In the genomic region with DNA sequence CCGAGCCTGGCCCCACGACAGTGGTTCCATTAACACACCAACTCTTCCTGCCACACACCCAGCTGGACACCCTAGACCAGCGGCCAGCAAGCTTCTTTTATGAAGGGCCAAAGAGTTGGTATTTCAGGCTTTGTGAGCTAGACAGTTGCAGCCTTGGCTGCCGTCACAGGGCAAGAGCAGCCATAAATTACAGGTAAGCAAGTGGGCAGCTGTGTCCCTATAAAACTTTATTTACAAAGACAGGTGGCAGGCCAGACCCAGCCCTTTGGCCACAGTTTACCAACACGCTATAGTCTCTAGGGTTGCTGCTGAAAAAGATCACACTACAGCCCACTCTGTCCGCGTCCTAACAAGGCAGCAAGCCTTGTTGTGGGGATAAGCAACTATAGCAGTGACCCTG, we compare ENCODE assay signal across 15 cellular contexts. TPM values are rescaled to one million over a fixed set of nuclear protein-coding genes. Genes with fewer than 3 reads are reported as not detected.
DNase-seq lines count a peak whose midpoint lies in the region; ATAC-seq, FAIRE-seq and TF ChIP-seq lines count a peak whose summit lies in the region.
"Had no signal": no experiment of that assay in that cellular context is flagged by ENCODE, and none has a peak within 500 bp of the region (broad histone marks: within the 10 kb centered on the region; RNA-seq: fewer than 3 reads in every experiment).

No MANE protein-coding gene starts in this region.

- H3K36me3 Mint-ChIP-seq in CD14-positive monocyte (peaks cover 26 to 33% of the 10 kb centered on the region in 2 donors), glutamatergic neuron (ENCODE audit: unreplicated experiment) (no peaks in the 10 kb centered on the region)
- H3K36me3 Mint-ChIP-seq: mesothelial cell of epicardium had no signal

- no peaks in the 10 kb centered on the region; the same call in 1 of the 2 replicates for H3F3A ChIP-seq in Loucy (ENCODE audit: low read depth)

- no peaks in the 10 kb centered on the region for H3K27me3 ChIP-seq in Loucy (ENCODE audit: insufficient read depth, low read length, poor library complexity, severe bottlenecking)
- H3K27me3 ChIP-seq in esophagus squamous epithelium, result no peaks in the 10 kb centered on the region
- no peaks in the 10 kb centered on the region for H3K27me3 ChIP-seq in sigmoid colon
- H3K27me3 ChIP-seq in aorta (ENCODE audit: control insufficient read depth in 1 of 2, insufficient read depth in 2 of 2, low read length in 1 of 2), result no peaks in the 10 kb centered on the region

- no peaks in the 10 kb centered on the region for H3K9me3 Mint-ChIP-seq in CD14-positive monocyte
- peaks cover 8% of the 10 kb centered on the region for H3K9me3 Mint-ChIP-seq in glutamatergic neuron (ENCODE audit: unreplicated experiment)
- H3K9me3 Mint-ChIP-seq: activated T-cell treated with anti-CD3 and anti-CD28 coated beads, Interleukin-2, amount 50 U/mL, for 4 hours; mesothelial cell of epicardium had no signal

- no peak for ATAC-seq in aorta (ENCODE audit: low FRiP score)
- ATAC-seq: activated T-cell treated with anti-CD3 and anti-CD28 coated beads, Interleukin-2, amount 50 U/mL, for 4 hours had no signal

- FAIRE-seq in frontal cortex (lab: Jason Lieb, UNC), result no peak
- FAIRE-seq: GM12891 had no signal

- H4K20me1 ChIP-seq in Loucy (ENCODE audit: insufficient read depth, low read length, poor library complexity, severe bottlenecking), result peaks cover 38% of the 10 kb centered on the region

- peaks cover 0 to 4% (median 2%) of the 10 kb centered on the region in 3 donors for H3K27me3 Mint-ChIP-seq in CD14-positive monocyte (ENCODE audit: low read depth in 3 of 3)
- H3K27me3 Mint-ChIP-seq in glutamatergic neuron (ENCODE audit: unreplicated experiment), result peaks cover 2% of the 10 kb centered on the region

- no peaks in the 10 kb centered on the region for H3K9me2 ChIP-seq in Loucy (replicated peaks; ENCODE audit: low read depth, low read length)

- peaks cover 99% of the 10 kb centered on the region for H3K79me2 ChIP-seq in Loucy (ENCODE audit: insufficient read depth, low read length)

- no peak for DNase-seq in CD14-positive monocyte (ENCODE audit: low spot score)
- DNase-seq in esophagus squamous epithelium (lab: John Stamatoyannopoulos, UW), result no peak
- no peak for DNase-seq in sigmoid colon
- DNase-seq in aorta, result no peak
- no peak for DNase-seq in frontal cortex (ENCODE audit: low spot score in 2 of 2)
- no peak for DNase-seq in glutamatergic neuron
- DNase-seq: activated CD4-positive, CD25-positive, alpha-beta regulatory T cell treated with anti-CD3 and anti-CD28 coated beads, Interleukin-2, amount 50 U/mL, for 72 hours; activated T-cell treated with anti-CD3 and anti-CD28 coated beads, Interleukin-2, amount 50 U/mL, for 4 hours; dermis blood vessel endothelial cell; NCI-H146; nucleus accumbens had no signal

- H3K36me3 ChIP-seq in Loucy (ENCODE audit: insufficient read depth, low read length) (no peaks in the 10 kb centered on the region), esophagus squamous epithelium (no peaks in the 10 kb centered on the region), sigmoid colon (no peaks in the 10 kb centered on the region), aorta (ENCODE audit: control insufficient read depth in 1 of 2, insufficient read depth in 2 of 2, low read length in 1 of 2) (no peaks in the 10 kb centered on the region)

- no peak overlapping the region for H2AFZ ChIP-seq in Loucy (ENCODE audit: low read length)

- H3K4me1 Mint-ChIP-seq in CD14-positive monocyte (peaks cover 81% of the 10 kb centered on the region), glutamatergic neuron (ENCODE audit: low read depth, unreplicated experiment) (peaks cover 33% of the 10 kb centered on the region)

- TF ChIP-seq EP300 in sigmoid colon (IDR thresholded peaks at IDR 0.05), result no peak

- no peak overlapping the region for H3K4me2 ChIP-seq in Loucy (ENCODE audit: low read depth, low read length, poor library complexity, severe bottlenecking)
- H3K4me2 ChIP-seq: KMS-11 had no signal

- H3K27ac Mint-ChIP-seq in CD14-positive monocyte (peak overlapping the region in 4 of 7 donors; percentile 6 to 36 (median 8)), glutamatergic neuron (ENCODE audit: unreplicated experiment) (no peak overlapping the region)

- TF ChIP-seq POLR2A in esophagus squamous epithelium (IDR thresholded peaks at IDR 0.05), result no peak
- TF ChIP-seq POLR2A in sigmoid colon (IDR thresholded peaks at IDR 0.05), result no peak

- WGBS in esophagus squamous epithelium, 2 donors, result 73 to 96% methylated on average over 2 to 3 of the region's 7 CpGs
- WGBS in sigmoid colon, 2 donors, result 58 to 63% methylated on average over 7 of the region's 7 CpGs
- 90 to 92% methylated on average over 7 of the region's 7 CpGs for WGBS in aorta, 2 donors

- H3K4me3 Mint-ChIP-seq in CD14-positive monocyte, result no peak overlapping the region
- no peak overlapping the region for H3K4me3 Mint-ChIP-seq in glutamatergic neuron (ENCODE audit: unreplicated experiment)
- H3K4me3 Mint-ChIP-seq: activated T-cell treated with anti-CD3 and anti-CD28 coated beads, Interleukin-2, amount 50 U/mL, for 4 hours; mesothelial cell of epicardium had no signal

- intact Hi-C loops in CD14-positive monocyte (cut with micrococcal nuclease) (loop anchor here in 1 of 2 donors (5.0 kb wide), 1 partner anchor 36 kb away; no protein-coding TSS in a partner anchor), esophagus squamous epithelium (cut with DNase I) (no loop called here), sigmoid colon (cut with DNase I) (loop anchor here (10.0 kb wide), 1 partner anchor 54 kb away; no protein-coding TSS in a partner anchor), aorta (cut with DNase I) (no loop called here)

- no peak for TF ChIP-seq CTCF in CD14-positive monocyte (IDR thresholded peaks at IDR 0.05)
- no peak for TF ChIP-seq CTCF in Loucy (conservative IDR thresholded peaks at IDR 0.05; ENCODE audit: low read length)
- no peak for TF ChIP-seq CTCF in esophagus squamous epithelium (IDR thresholded peaks at IDR 0.05)
- TF ChIP-seq CTCF in sigmoid colon (IDR thresholded peaks at IDR 0.05), result no peak
- TF ChIP-seq CTCF in glutamatergic neuron (IDR thresholded peaks at IDR 0.05; ENCODE audit: partially characterized antibody, unreplicated experiment), result no peak

- H3K9ac ChIP-seq in Loucy (ENCODE audit: low read depth, low read length, poor library complexity, severe bottlenecking), result peak overlapping the region; percentile 16
- H3K9ac ChIP-seq: KMS-11 had no signal

- peak overlapping the region in 3 of 4 donors; percentile 36 to 71 (median 64) for H3K27ac ChIP-seq in esophagus squamous epithelium
- peak overlapping the region in 3 of 4 donors; percentile 3 to 18 (median 5) for H3K27ac ChIP-seq in sigmoid colon
- H3K27ac ChIP-seq in aorta (ENCODE audit: low read depth in 1 of 2, low read length in 2 of 2), result no peak overlapping the region
- H3K27ac ChIP-seq: KMS-11 had no signal

- no peaks in the 10 kb centered on the region for H3K9me3 ChIP-seq in Loucy (ENCODE audit: insufficient read depth, low read depth, low read length)
- H3K9me3 ChIP-seq in esophagus squamous epithelium, result no peaks in the 10 kb centered on the region
- H3K9me3 ChIP-seq in sigmoid colon, result no peaks in the 10 kb centered on the region
- H3K9me3 ChIP-seq in aorta (ENCODE audit: control insufficient read depth, low read length), result no peaks in the 10 kb centered on the region

- H3K4me3 ChIP-seq in Loucy (ENCODE audit: low read length, poor library complexity, severe bottlenecking) (no peak overlapping the region), esophagus squamous epithelium (no peak overlapping the region), sigmoid colon (no peak overlapping the region), aorta (ENCODE audit: low read length in 2 of 2) (no peak overlapping the region)

- H3K4me1 ChIP-seq in Loucy (ENCODE audit: insufficient read depth, low read length, poor library complexity, severe bottlenecking) (peaks cover 51% of the 10 kb centered on the region), esophagus squamous epithelium (peaks cover 41 to 95% (median 70%) of the 10 kb centered on the region in 3 donors), sigmoid colon (peaks cover 0 to 82% (median 71%) of the 10 kb centered on the region in 4 donors), aorta (ENCODE audit: control insufficient read depth in 1 of 2, insufficient read depth in 2 of 2, low read length in 2 of 2) (peaks cover 8 to 9% of the 10 kb centered on the region in 2 donors)

RNA-seq across cellular contexts. Expression of a gene that starts 13.3 kb away (rescaled TPM):
- polyA plus RNA-seq in CD14-positive monocyte (10 to 100 TPM; 12.2 to 12.6 TPM), sigmoid colon (10 to 100 TPM in 1 of 3 donors, 1 to 10 TPM in 2; 6.2 to 14.6 (median 8.4) TPM), aorta (10 to 100 TPM in 1 of 2 donors, 1 to 10 TPM in 1; 7.3 to 13.1 TPM)
- total RNA-seq in esophagus squamous epithelium (10 to 100 TPM in 2 of 4 donors, 1 to 10 TPM in 2; 5.9 to 12.8 (median 9.9) TPM), sigmoid colon (10 to 100 TPM in 3 of 4 donors, 1 to 10 TPM in 1; 7.1 to 20.2 (median 11.9) TPM), aorta (10 to 100 TPM; 30.0 to 37.9 TPM), frontal cortex (7.7 TPM), glutamatergic neuron (ENCODE audit: unreplicated experiment) (11.6 TPM)

RNA-seq across cellular contexts. Expression of a gene that starts 34.8 kb away (rescaled TPM):
- polyA plus RNA-seq in CD14-positive monocyte (10 to 100 TPM; 78.0 to 81.2 TPM), sigmoid colon (100 to 1,000 TPM; 200 to 234 (median 232) TPM), aorta (100 to 1,000 TPM; 255 to 362 TPM)
- total RNA-seq in esophagus squamous epithelium (100 to 1,000 TPM; 132 to 273 (median 247) TPM), sigmoid colon (100 to 1,000 TPM; 366 to 456 (median 403) TPM), aorta (100 to 1,000 TPM; 225 to 239 TPM), frontal cortex (178 TPM), glutamatergic neuron (ENCODE audit: unreplicated experiment) (203 TPM)

RNA-seq across cellular contexts. Expression of a gene that starts 49.1 kb away (rescaled TPM):
- 10 to 100 TPM; 74.4 to 87.9 TPM for polyA plus RNA-seq in CD14-positive monocyte
- 100 to 1,000 TPM in 1 of 4 donors, 10 to 100 TPM in 3; 65.5 to 104 (median 83.5) TPM for total RNA-seq in esophagus squamous epithelium
- total RNA-seq in sigmoid colon, result 100 to 1,000 TPM; 107 to 122 (median 120) TPM
- 100 to 1,000 TPM in 1 of 3 donors, 10 to 100 TPM in 2; 84.9 to 118 (median 93.2) TPM for polyA plus RNA-seq in sigmoid colon
- total RNA-seq in aorta, result 10 to 100 TPM; 85.4 to 92.4 TPM
- polyA plus RNA-seq in aorta, result 100 to 1,000 TPM in 1 of 2 donors, 10 to 100 TPM in 1; 85.6 to 128 TPM
- 14.7 TPM for total RNA-seq in frontal cortex
- 71.3 TPM for total RNA-seq in glutamatergic neuron (ENCODE audit: unreplicated experiment)

Comparison
In these comparisons a context has a peak if more than half of its experiments do, and no peak if none do; other contexts are left out.
1. H3K27ac ChIP-seq: peak in esophagus squamous epithelium (3 of 4) and sigmoid colon (3 of 4); none in aorta (0 of 2).